In the genomic region with DNA sequence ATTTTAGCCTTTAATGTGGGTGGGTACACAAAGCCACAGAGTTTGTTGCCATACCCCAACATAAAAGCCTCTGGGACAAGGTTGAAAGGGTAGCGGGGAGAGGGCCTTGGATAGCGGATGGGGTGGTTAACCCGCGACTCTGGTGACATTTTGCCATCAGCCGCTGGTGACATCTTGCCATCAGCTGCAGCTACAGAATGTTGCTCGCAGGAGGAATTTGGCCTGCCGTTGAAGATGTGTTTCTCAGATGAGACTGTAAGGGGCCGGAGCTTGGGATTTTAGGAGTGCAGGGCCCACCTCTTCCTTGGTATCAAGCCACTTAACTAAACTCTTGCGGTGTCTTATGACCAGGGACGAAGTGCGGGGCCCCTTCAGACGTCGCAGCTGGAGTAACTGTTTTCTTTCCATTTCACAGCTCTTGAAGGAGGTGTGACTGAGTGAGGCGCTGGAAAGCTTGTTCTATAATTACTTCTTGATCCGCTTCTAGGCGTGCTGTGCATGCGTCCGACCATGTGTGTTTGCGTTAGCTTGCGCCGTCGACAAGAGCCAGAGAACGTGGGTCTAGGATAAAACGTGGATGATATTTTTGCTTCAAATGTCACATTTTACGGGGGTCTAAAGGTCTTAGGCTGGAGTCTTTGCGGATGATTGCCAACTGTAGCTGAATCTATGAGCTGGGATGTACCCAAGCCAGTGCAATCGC, we compare ENCODE assay signal across 8 cellular contexts. TPM values are rescaled to one million over a fixed set of nuclear protein-coding genes. Genes with fewer than 3 reads are reported as not detected.
DNase-seq lines count a peak whose midpoint lies in the region; TF ChIP-seq lines count a peak whose summit lies in the region.

No MANE protein-coding gene starts in this region.

- H3K36me3 ChIP-seq in ES-I3 (ENCODE audit: insufficient read depth, low read length), result peaks cover 21% of the 10 kb centered on the region
- no peaks in the 10 kb centered on the region for H3K36me3 ChIP-seq in SK-N-MC (ENCODE audit: insufficient read depth, low read length)
- H3K36me3 ChIP-seq in rectal smooth muscle tissue (ENCODE audit: control insufficient read depth, insufficient read depth, low read length), result no peaks in the 10 kb centered on the region

- peak overlapping the region; percentile 80 for H3K9ac ChIP-seq in ES-I3 (ENCODE audit: low read depth, low read length)
- H3K9ac ChIP-seq in SK-N-MC (ENCODE audit: insufficient read length), result no peak overlapping the region
- no peak overlapping the region for H3K9ac ChIP-seq in rectal smooth muscle tissue (ENCODE audit: low read length)

- H3K27ac ChIP-seq in SK-N-MC (no peak overlapping the region), rectal smooth muscle tissue (ENCODE audit: low read depth, low read length) (peak overlapping the region; percentile 56)

- no peak for TF ChIP-seq CTCF in fibroblast of villous mesenchyme (IDR thresholded peaks at IDR 0.05; ENCODE audit: insufficient read depth, low read depth, low read length)

- H3K4me3 ChIP-seq in SK-N-MC, result peak overlapping the region; percentile 80
- peak overlapping the region; percentile 67 for H3K4me3 ChIP-seq in fibroblast of villous mesenchyme (ENCODE audit: low read depth, low read length)
- H3K4me3 ChIP-seq in rectal smooth muscle tissue (ENCODE audit: low read length), result peak overlapping the region; percentile 83

- peaks cover 4% of the 10 kb centered on the region for H3K27me3 ChIP-seq in rectal smooth muscle tissue (ENCODE audit: control insufficient read depth, insufficient read depth, low read length)

- no peak for DNase-seq in SK-N-MC (ENCODE audit: low read depth, low spot score)
- no peak for DNase-seq in fibroblast of villous mesenchyme (ENCODE audit: low read depth)
- no peak for DNase-seq in NCI-H1105 treated with DMSO at 0.1 percent for 48 hours (lab: John Stamatoyannopoulos, UW)
- no peak for DNase-seq in SHP77 (lab: John Stamatoyannopoulos, UW)
- no peak for DNase-seq in NCI-H1048 (lab: John Stamatoyannopoulos, UW)
- no peak for DNase-seq in activated effector memory CD4-positive, alpha-beta T cell treated with Interleukin-2 at 50 U/mL for 16 hours

- H3K9me3 ChIP-seq in ES-I3 (ENCODE audit: control insufficient read depth, insufficient read depth, low read length) (no peaks in the 10 kb centered on the region; the same call in 1 of the 2 replicates), SK-N-MC (ENCODE audit: low read depth, low read length) (no peaks in the 10 kb centered on the region)

- H3K4me1 ChIP-seq in ES-I3 (ENCODE audit: insufficient read depth, low read length), result peaks cover 36% of the 10 kb centered on the region
- H3K4me1 ChIP-seq in rectal smooth muscle tissue (ENCODE audit: control insufficient read depth, insufficient read depth, low read length), result peaks cover 6% of the 10 kb centered on the region

RNA-seq across cellular contexts. Expression of gene RASL11B, which starts 0.8 kb away (rescaled TPM):
- 0.43 and 1.3 TPM in 2 replicates for total RNA-seq in fibroblast of villous mesenchyme
